Comparison of ENCODE assay signal across 22 cellular contexts in genomic region chr3:124751501-124751900, GRCh38.
"Had no signal": no experiment of that assay in that cellular context is flagged by ENCODE, and none has a peak within 500 bp of the region (broad histone marks: within the 10 kb centered on the region; RNA-seq: fewer than 3 reads in every experiment).

No MANE protein-coding gene starts in this region.

- H3K36me3 Mint-ChIP-seq: immature natural killer cell, naive B cell had no signal

- H3K27me3 ChIP-seq: colonic mucosa, esophagus muscularis mucosa, foreskin keratinocyte, heart left ventricle, hepatocyte had no signal

- H3K9me3 Mint-ChIP-seq: dendritic cell treated with granulocyte-macrophage colony-stimulating factor and Interleukin-4, amounts not matched to agents 40 ng/mL and 50 ng/mL, for 4 days; effector memory CD8-positive, alpha-beta T cell; immature natural killer cell; mesothelial cell of epicardium had no signal

- H3K4me1 ChIP-seq: colonic mucosa, esophagus muscularis mucosa, gastroesophageal sphincter, heart left ventricle, lower lobe of right lung had no signal

- H3K36me3 ChIP-seq: colonic mucosa had no signal

- H3K4me1 Mint-ChIP-seq: immature natural killer cell, mesothelial cell of epicardium, naive B cell had no signal

- H3K4me3 ChIP-seq: colonic mucosa, esophagus muscularis mucosa, gastroesophageal sphincter, heart left ventricle, hepatocyte, lower lobe of right lung, mucosa of descending colon had no signal

- H3K4me3 Mint-ChIP-seq: dendritic cell treated with granulocyte-macrophage colony-stimulating factor and Interleukin-4, amounts not matched to agents 40 ng/mL and 50 ng/mL, for 4 days; effector memory CD8-positive, alpha-beta T cell; immature natural killer cell; mesothelial cell of epicardium; naive B cell had no signal

- H3K27ac ChIP-seq: colonic mucosa, esophagus muscularis mucosa, foreskin keratinocyte, gastroesophageal sphincter, heart left ventricle, hepatocyte, lower lobe of right lung had no signal

- H3K27ac Mint-ChIP-seq: dendritic cell treated with granulocyte-macrophage colony-stimulating factor and Interleukin-4, amounts not matched to agents 40 ng/mL and 50 ng/mL, for 4 days; effector memory CD8-positive, alpha-beta T cell; immature natural killer cell; mesothelial cell of epicardium had no signal

- DNase-seq: colonic mucosa; cortex of kidney; effector CD8-positive, alpha-beta T cell; effector memory CD8-positive, alpha-beta T cell; foreskin keratinocyte; heart left ventricle; hypothalamus; immature natural killer cell; islet precursor cell; kidney; kidney glomerular epithelial cell; left colon; left ventricle myocardium superior; lower lobe of right lung; mesenchymal stem cell; mucosa of descending colon; naive B cell had no signal

- H3K9me3 ChIP-seq: colonic mucosa, esophagus muscularis mucosa, gastroesophageal sphincter, heart left ventricle, lower lobe of right lung, mucosa of descending colon had no signal
